Comparison of ENCODE assay signal across 18 cellular contexts in the genomic region with DNA sequence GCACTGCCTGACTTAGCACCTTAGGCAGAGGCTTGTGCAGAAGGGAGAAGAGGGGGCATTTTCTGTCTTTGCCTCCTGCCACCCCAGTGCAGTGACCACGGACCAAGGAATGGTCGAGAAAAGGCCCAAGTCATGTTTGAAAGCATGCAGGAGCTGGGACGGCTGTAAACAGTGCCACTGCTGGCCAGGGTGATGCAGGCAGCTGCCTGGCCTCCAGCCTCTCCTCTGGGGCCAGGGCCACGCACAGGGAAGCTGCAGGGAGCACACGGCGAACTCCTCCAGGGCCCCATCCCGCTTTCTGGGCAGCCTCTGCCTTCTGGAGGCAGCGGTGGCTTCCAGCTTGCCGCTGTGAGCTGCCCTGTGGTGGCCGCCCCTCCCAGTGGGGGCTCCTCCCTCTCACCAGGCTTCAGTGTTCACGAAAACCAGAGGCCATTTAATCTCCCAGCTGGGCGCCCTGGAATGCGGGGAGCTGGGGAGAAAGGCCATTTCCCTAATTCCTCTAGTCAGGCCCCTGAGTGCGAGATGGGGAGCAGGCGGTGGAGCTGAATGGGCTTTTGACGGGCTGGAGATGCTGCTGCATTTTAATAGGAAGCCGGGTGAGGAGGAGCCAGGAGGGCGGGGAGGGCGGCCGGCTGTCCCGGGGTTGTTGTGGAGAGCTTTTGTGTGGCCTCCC. TPM values are rescaled to one million over a fixed set of nuclear protein-coding genes. Genes with fewer than 3 reads are reported as not detected.
DNase-seq lines count a peak whose midpoint lies in the region; ATAC-seq and TF ChIP-seq lines count a peak whose summit lies in the region.
"Had no signal": no experiment of that assay in that cellular context is flagged by ENCODE, and none has a peak within 500 bp of the region (broad histone marks: within the 10 kb centered on the region; RNA-seq: fewer than 3 reads in every experiment).

No MANE protein-coding gene starts in this region.

- H3K79me2 ChIP-seq in trophoblast cell (ENCODE audit: control insufficient read depth, insufficient read depth, low read length, poor library complexity), result no peaks in the 10 kb centered on the region

- H2BK120ac ChIP-seq in mesenchymal stem cell (ENCODE audit: low read depth, low read length) (no peak overlapping the region), trophoblast cell (ENCODE audit: insufficient read depth, low read length, poor library complexity) (no peak overlapping the region)

- no peak overlapping the region for H4K8ac ChIP-seq in mesenchymal stem cell (ENCODE audit: low read length)
- no peak overlapping the region for H4K8ac ChIP-seq in trophoblast cell (ENCODE audit: low read depth, low read length)

- H3K9me3 ChIP-seq in mesenchymal stem cell (ENCODE audit: control insufficient read depth, low read length) (no peaks in the 10 kb centered on the region), trophoblast cell (ENCODE audit: insufficient read depth, low read depth, low read length) (peaks cover 2% of the 10 kb centered on the region)
- H3K9me3 ChIP-seq: colonic mucosa, tibial artery had no signal

- 18% methylated on average over 19 of the region's 21 CpGs for WGBS in mesenchymal stem cell
- WGBS in trophoblast cell (ENCODE audit: extremely low coverage, insufficient coverage, insufficient read length), result no CpG with 5 or more reads among the region's 21 CpGs

- no peak for ATAC-seq in HG02981 (IDR thresholded peaks at IDR 0.05; ENCODE audit: unreplicated experiment)
- ATAC-seq: foreskin keratinocyte, HCT116 had no signal

- no peak overlapping the region for H2BK12ac ChIP-seq in mesenchymal stem cell (ENCODE audit: low read length in 2 of 2)
- no peak overlapping the region for H2BK12ac ChIP-seq in trophoblast cell (ENCODE audit: low read length)

- H3K23ac ChIP-seq in mesenchymal stem cell (ENCODE audit: low read length in 2 of 2), result no peak overlapping the region
- H3K23ac ChIP-seq in trophoblast cell (ENCODE audit: low read length), result no peak overlapping the region

- H3K36me3 ChIP-seq in mesenchymal stem cell (ENCODE audit: control insufficient read depth in 1 of 2, insufficient read depth in 2 of 2, low read depth in 1 of 2, low read length in 2 of 2) (no peaks in the 10 kb centered on the region), trophoblast cell (ENCODE audit: control insufficient read depth in 1 of 2, insufficient read depth in 2 of 2, low read length in 2 of 2) (no peaks in the 10 kb centered on the region)
- H3K36me3 ChIP-seq: colonic mucosa had no signal

- H3K4me2 ChIP-seq in mesenchymal stem cell (ENCODE audit: low read length, poor library complexity, severe bottlenecking) (peak overlapping the region; percentile 36), trophoblast cell (ENCODE audit: low read length) (no peak overlapping the region)

- peak in 8 of 56 donors; percentile 7 to 40 (median 22) for TF ChIP-seq CTCF in dorsolateral prefrontal cortex (IDR thresholded peaks at IDR 0.05 in 54 of 56, conservative IDR thresholded peaks at IDR 0.05 in 2 of 56; ENCODE audit: low read depth in 1 of 56, partially characterized antibody in 56 of 56)

- H3K27ac ChIP-seq in dorsolateral prefrontal cortex (peak overlapping the region; percentile 76 to 100 (median 98)), mesenchymal stem cell (ENCODE audit: low read length, poor library complexity, severe bottlenecking) (no peak overlapping the region), trophoblast cell (ENCODE audit: low read depth, low read length) (no peak overlapping the region)
- H3K27ac ChIP-seq: 22Rv1, colonic mucosa, foreskin keratinocyte, tibial artery had no signal

- DNase-seq in NCI-H146 (lab: John Stamatoyannopoulos, UW) (peak; percentile 7), NCI-H146 treated with DMSO at 0.1 percent for 48 hours (lab: John Stamatoyannopoulos, UW; ENCODE audit: unreplicated experiment) (no peak), dorsolateral prefrontal cortex (peak; percentile 40 to 97 (median 93)), mesenchymal stem cell (peak; percentile 3), superior temporal gyrus (ENCODE audit: extremely low spot score) (peak; percentile 91), HK-2 (ENCODE audit: unreplicated experiment) (no peak), trophoblast cell (no peak)
- DNase-seq: activated CD4-positive, alpha-beta T cell treated with anti-CD3 and anti-CD28 coated beads, Interleukin-2, amount 10 ng/mL, durations not matched to agents 7 days and 5 days; colonic mucosa; DMS 273 treated with DMSO at 0.1 percent for 48 hours; foreskin keratinocyte; Karpas-422; NCI-H2029 treated with DMSO at 0.1 percent for 48 hours; tibial artery had no signal

- H3K27me3 ChIP-seq in dorsolateral prefrontal cortex (no peaks in the 10 kb centered on the region), mesenchymal stem cell (ENCODE audit: control insufficient read depth in 1 of 2, insufficient read depth in 1 of 2, low read length in 2 of 2) (peaks cover 34 to 42% of the 10 kb centered on the region in 2 experiments), trophoblast cell (ENCODE audit: insufficient read depth, low read length) (no peaks in the 10 kb centered on the region)
- H3K27me3 ChIP-seq: colonic mucosa, foreskin keratinocyte, tibial artery had no signal

- H2AK5ac ChIP-seq in mesenchymal stem cell (ENCODE audit: low read length, severe bottlenecking) (no peak overlapping the region), trophoblast cell (ENCODE audit: low read length) (no peak overlapping the region)

- intact Hi-C loops in dorsolateral prefrontal cortex (cut with DNase I), result loop anchor here (1.0 to 5.0 kb wide), 4 partner anchors 26 to 52 kb away; a partner anchor contains a TSS

- no peak overlapping the region for H2AFZ ChIP-seq in mesenchymal stem cell (ENCODE audit: low read depth, low read length)
- no peak overlapping the region for H2AFZ ChIP-seq in trophoblast cell (ENCODE audit: insufficient read depth, low read length, poor library complexity)

- H3K14ac ChIP-seq in mesenchymal stem cell (ENCODE audit: low read length in 2 of 2) (peak overlapping the region in 1 of 2 experiments; percentile 73), trophoblast cell (ENCODE audit: low read length) (no peak overlapping the region)

- H3K9ac ChIP-seq in mesenchymal stem cell (ENCODE audit: low read length) (no peak overlapping the region), trophoblast cell (ENCODE audit: low read length) (no peak overlapping the region)

- peak overlapping the region in 1 of 2 experiments; percentile 13 for H3K4ac ChIP-seq in mesenchymal stem cell (ENCODE audit: low read depth in 1 of 2, low read length in 2 of 2)
- H3K4ac ChIP-seq in trophoblast cell (ENCODE audit: low read depth, low read length), result no peak overlapping the region

- H3K18ac ChIP-seq in mesenchymal stem cell (ENCODE audit: low read depth in 1 of 2, low read length in 2 of 2), result no peak overlapping the region
- no peak overlapping the region for H3K18ac ChIP-seq in trophoblast cell (ENCODE audit: low read length)

- H4K12ac ChIP-seq in trophoblast cell (ENCODE audit: low read depth, low read length), result no peak overlapping the region

- H2BK5ac ChIP-seq in mesenchymal stem cell (ENCODE audit: low read depth, low read length, poor library complexity, severe bottlenecking) (no peak overlapping the region), trophoblast cell (ENCODE audit: low read depth, low read length, poor library complexity) (no peak overlapping the region)

- H3K4me1 ChIP-seq in mesenchymal stem cell (ENCODE audit: control insufficient read depth, insufficient read depth, low read depth, low read length), result peaks cover 8% of the 10 kb centered on the region
- H3K4me1 ChIP-seq in trophoblast cell (ENCODE audit: control insufficient read depth in 1 of 2, insufficient read depth in 2 of 2, low read length in 2 of 2), result no peaks in the 10 kb centered on the region
- H3K4me1 ChIP-seq: colonic mucosa, foreskin keratinocyte had no signal

- no peak overlapping the region for H4K91ac ChIP-seq in mesenchymal stem cell (ENCODE audit: low read length)
- no peak overlapping the region for H4K91ac ChIP-seq in trophoblast cell (ENCODE audit: low read depth, low read length)

- H3K4me3 ChIP-seq in dorsolateral prefrontal cortex (peak overlapping the region in 8 of 59 donors; percentile 3 to 40 (median 12)), mesenchymal stem cell (ENCODE audit: insufficient read depth in 1 of 2, low read depth in 1 of 2, low read length in 2 of 2) (no peak overlapping the region), trophoblast cell (ENCODE audit: low read depth, low read length) (no peak overlapping the region)
- H3K4me3 ChIP-seq: colonic mucosa, lung, tibial artery had no signal

- H3K79me1 ChIP-seq in mesenchymal stem cell (replicated peaks; ENCODE audit: low read length, poor library complexity, severe bottlenecking), result no peaks in the 10 kb centered on the region
- H3K79me1 ChIP-seq in trophoblast cell (ENCODE audit: low read length), result no peaks in the 10 kb centered on the region

- no peak overlapping the region for H2BK15ac ChIP-seq in mesenchymal stem cell (ENCODE audit: low read depth, poor library complexity, severe bottlenecking)

RNA-seq across cellular contexts. Expression of a gene that starts 28.8 kb away (rescaled TPM):
- under 1 TPM in 21 of 120 experiments, not detected in 99; 0.19 to 0.96 (median 0.40) TPM for total RNA-seq in dorsolateral prefrontal cortex
- polyA plus RNA-seq in mesenchymal stem cell (2013, experiment 1 of 2), result not detected
- not detected for polyA plus RNA-seq in mesenchymal stem cell (2013, experiment 2 of 2)
- polyA plus RNA-seq in trophoblast cell (2013), result not detected in 2 replicates
- total RNA-seq: colonic mucosa, foreskin keratinocyte had no signal
- polyA plus RNA-seq: foreskin keratinocyte had no signal

RNA-seq across cellular contexts. Expression of a gene that starts 31.9 kb away (rescaled TPM):
- 100 to 1,000 TPM in 71 of 120 experiments, 10 to 100 TPM in 49; 29.4 to 409 (median 112) TPM for total RNA-seq in dorsolateral prefrontal cortex
- polyA plus RNA-seq in mesenchymal stem cell (2013, experiment 1 of 2), result 2.0 TPM
- polyA plus RNA-seq in mesenchymal stem cell (2013, experiment 2 of 2), result 2.7 TPM
- 2.8 and 3.0 TPM in 2 replicates for polyA plus RNA-seq in trophoblast cell (2013)

RNA-seq across cellular contexts. Expression of a gene that starts 41.8 kb away (rescaled TPM):
- 100 to 1,000 TPM; 444 to 745 (median 535) TPM for total RNA-seq in dorsolateral prefrontal cortex
- polyA plus RNA-seq in mesenchymal stem cell (2013, experiment 1 of 2), result 3,306 TPM
- 3,256 TPM for polyA plus RNA-seq in mesenchymal stem cell (2013, experiment 2 of 2)
- 3,156 and 3,255 TPM in 2 replicates for polyA plus RNA-seq in trophoblast cell (2013)

Comparison
In these comparisons a context has a peak if more than half of its experiments do, and no peak if none do; other contexts are left out.
1. DNase-seq: peak in NCI-H146 (single experiment), dorsolateral prefrontal cortex (10 of 10), mesenchymal stem cell (single experiment) and superior temporal gyrus (single experiment); none in NCI-H146 treated with DMSO at 0.1 percent for 48 hours (single experiment), HK-2 (single experiment) and trophoblast cell (0 of 2).
2. H3K27ac ChIP-seq: peak in dorsolateral prefrontal cortex (59 of 59); none in mesenchymal stem cell (single experiment) and trophoblast cell (single experiment).